ENCODE assay signal across 8 cellular contexts in the genomic region with DNA sequence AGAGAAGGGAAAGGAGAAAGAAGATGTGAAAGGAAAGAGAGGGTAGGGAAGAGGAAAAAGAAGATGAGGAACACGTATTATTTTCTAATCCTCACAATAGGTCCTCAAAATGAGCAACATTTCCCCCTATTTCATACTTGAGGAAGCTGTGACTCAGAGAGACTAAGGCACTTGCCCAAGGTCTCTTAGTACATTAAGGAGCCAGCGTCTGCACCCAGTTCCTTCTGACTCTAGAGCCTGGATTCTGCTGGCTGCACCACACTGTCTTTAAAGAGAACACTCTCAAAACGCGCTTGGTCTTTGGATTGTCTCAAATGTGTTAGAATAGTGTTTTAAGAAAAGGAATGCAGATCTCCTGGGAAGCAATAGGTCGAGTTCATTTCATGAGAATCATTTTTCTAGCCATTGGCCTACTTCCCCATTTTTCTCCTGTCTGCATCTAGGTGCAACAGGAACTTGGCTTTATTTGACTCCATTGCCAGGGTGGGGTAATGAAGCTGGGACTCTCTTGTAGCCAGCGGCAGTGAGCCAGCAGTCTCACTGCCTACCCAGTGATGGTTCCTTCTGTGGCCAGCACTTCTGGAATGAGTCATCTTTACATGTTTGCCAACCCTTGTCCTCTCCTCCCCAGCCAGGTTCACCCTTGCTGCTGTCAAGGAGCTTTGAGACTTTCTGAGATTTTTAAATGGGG.
DNase-seq lines count a peak whose midpoint lies in the region; ATAC-seq, FAIRE-seq and TF ChIP-seq lines count a peak whose summit lies in the region.

No MANE protein-coding gene starts in this region.

- H4K20me1 ChIP-seq in HCT116 (ENCODE audit: insufficient read depth), result no peaks in the 10 kb centered on the region
- H4K20me1 ChIP-seq in Loucy (ENCODE audit: insufficient read depth, low read length, poor library complexity, severe bottlenecking), result peaks cover 6% of the 10 kb centered on the region

- no peak overlapping the region for H3K4me3 ChIP-seq in HCT116 (replicated peaks in 1 of 2; ENCODE audit: low read depth in 1 of 2, low read length in 2 of 2)
- H3K4me3 ChIP-seq in Loucy (ENCODE audit: low read length, poor library complexity, severe bottlenecking), result no peak overlapping the region
- no peak overlapping the region for H3K4me3 ChIP-seq in small intestine (ENCODE audit: low read depth in 1 of 2, low read length in 2 of 2)

- WGBS in small intestine, 3 donors, result 38 to 42% (median 39%) methylated on average over 6 of the region's 6 CpGs

- peaks cover 0 to 4% of the 10 kb centered on the region in 2 experiments; a peak in 1 of 4 replicates for H3K4me1 ChIP-seq in HCT116 (ENCODE audit: control insufficient read depth in 1 of 2, insufficient read depth in 2 of 2, low read length in 2 of 2)
- peaks cover 12% of the 10 kb centered on the region for H3K4me1 ChIP-seq in Loucy (ENCODE audit: insufficient read depth, low read length, poor library complexity, severe bottlenecking)
- H3K4me1 ChIP-seq in small intestine (ENCODE audit: control insufficient read depth in 2 of 2, insufficient read depth in 1 of 2, low read depth in 1 of 2, low read length in 1 of 2), result no peaks in the 10 kb centered on the region

- intact Hi-C loops in HCT116 (cut with micrococcal nuclease) (no loop called here), posterior vena cava (cut with DNase I) (no loop called here)

- RAD21 ChIA-PET in HCT116 (lab: Charles Lee; ENCODE audit: low non-redundant PET in 1 of 2, low total read pairs in 2 of 2, uncharacterized antibody in 2 of 2, unreplicated experiment in 2 of 2), result no interaction called here

- H3K27ac Mint-ChIP-seq in central memory CD8-positive, alpha-beta T cell (ENCODE audit: low read depth), result peak overlapping the region; percentile 53

- H3K9ac ChIP-seq in HCT116 (ENCODE audit: low read length) (no peak overlapping the region), Loucy (ENCODE audit: low read depth, low read length, poor library complexity, severe bottlenecking) (no peak overlapping the region)

- no peaks in the 10 kb centered on the region for H3F3A ChIP-seq in Loucy (ENCODE audit: low read depth)

- peaks cover 19% of the 10 kb centered on the region; the same call in 1 of the 2 replicates for H3K27me3 ChIP-seq in HCT116 (ENCODE audit: insufficient read depth, low read length)
- H3K27me3 ChIP-seq in Loucy (ENCODE audit: insufficient read depth, low read length, poor library complexity, severe bottlenecking), result no peaks in the 10 kb centered on the region
- H3K27me3 ChIP-seq in small intestine (ENCODE audit: control insufficient read depth in 2 of 2, insufficient read depth in 2 of 2, low read length in 2 of 2), result no peaks in the 10 kb centered on the region

- H3K4me2 ChIP-seq in HCT116 (ENCODE audit: low read length) (no peak overlapping the region), Loucy (ENCODE audit: low read depth, low read length, poor library complexity, severe bottlenecking) (peak overlapping the region; percentile 17)

- H3K79me2 ChIP-seq in HCT116 (ENCODE audit: insufficient read depth, low read length) (no peaks in the 10 kb centered on the region), Loucy (ENCODE audit: insufficient read depth, low read length) (peaks cover 46% of the 10 kb centered on the region)

- POLR2A ChIA-PET in HCT116 (lab: Charles Lee), result no interaction called here

- H3K4me3 Mint-ChIP-seq in central memory CD8-positive, alpha-beta T cell, result no peak overlapping the region

- H3K9me2 ChIP-seq in HCT116 (ENCODE audit: insufficient read depth) (no peaks in the 10 kb centered on the region), Loucy (replicated peaks; ENCODE audit: low read depth, low read length) (no peaks in the 10 kb centered on the region)

- H3K9me3 ChIP-seq in HCT116 (ENCODE audit: control insufficient read depth in 1 of 2, insufficient read depth in 1 of 2, low read depth in 1 of 2, low read length in 2 of 2) (no peaks in the 10 kb centered on the region), Loucy (ENCODE audit: insufficient read depth, low read depth, low read length) (no peaks in the 10 kb centered on the region), small intestine (ENCODE audit: control insufficient read depth, low read depth) (no peaks in the 10 kb centered on the region)

- TF ChIP-seq RAD21 in HCT116 (IDR thresholded peaks at IDR 0.05; ENCODE audit: low read depth), result no peak

- peaks cover 60% of the 10 kb centered on the region for H3K36me3 Mint-ChIP-seq in central memory CD8-positive, alpha-beta T cell (ENCODE audit: insufficient read depth)

- TF ChIP-seq POLR2A in HCT116 (IDR thresholded peaks at IDR 0.05; ENCODE audit: borderline replicate concordance, extremely low read depth, insufficient read depth, insufficient read length), result no peak

- ATAC-seq in HCT116, result peak; percentile 38; the same call in 1 of the 2 replicates
- peak; percentile 56 for ATAC-seq in central memory CD8-positive, alpha-beta T cell (replicated peaks; ENCODE audit: extremely low read depth, poor library complexity, severe bottlenecking)

- no peaks in the 10 kb centered on the region for H3K9me3 Mint-ChIP-seq in central memory CD8-positive, alpha-beta T cell

- H3K27me3 Mint-ChIP-seq in central memory CD8-positive, alpha-beta T cell, result no peaks in the 10 kb centered on the region

- TF ChIP-seq CTCF in HCT116 (IDR thresholded peaks at IDR 0.05 in 2 of 3, conservative IDR thresholded peaks at IDR 0.05 in 1 of 3; ENCODE audit: borderline replicate concordance in 1 of 3, insufficient read depth in 1 of 3, low read depth in 2 of 3, low read length in 2 of 3) (no peak), Loucy (conservative IDR thresholded peaks at IDR 0.05; ENCODE audit: low read length) (no peak)

- H2AFZ ChIP-seq in HCT116 (ENCODE audit: low read depth, low read length, poor library complexity, severe bottlenecking) (no peak overlapping the region), Loucy (ENCODE audit: low read length) (no peak overlapping the region)

- FAIRE-seq in small intestine (lab: Jason Lieb, UNC), result no peak

- CTCF ChIA-PET in HCT116 (lab: Charles Lee), result no interaction called here

- no peak overlapping the region for H3K27ac ChIP-seq in HCT116 (ENCODE audit: low read depth, low read length)
- no peak overlapping the region for H3K27ac ChIP-seq in small intestine (ENCODE audit: low read depth in 1 of 2, low read length in 1 of 2)

- H3K4me1 Mint-ChIP-seq in central memory CD8-positive, alpha-beta T cell, result peaks cover 48% of the 10 kb centered on the region

- BruUV-seq in HCT116 (replicated peaks; lab: Mats Ljungman, UMichigan), result no TSS peak

- peak; percentile 38 for DNase-seq in NK-92 treated with Interleukin-12 subunit alpha and Interleukin-12 subunit beta, amount 100 ng/mL, for 24 hours (lab: John Stamatoyannopoulos, UW)
- DNase-seq in NK-92 (lab: John Stamatoyannopoulos, UW; ENCODE audit: unreplicated experiment) (no peak), HCT116 (ENCODE audit: low read depth, low spot score) (no peak), small intestine (peak; percentile 45), posterior vena cava (ENCODE audit: low spot score) (no peak), NCI-H1092 (lab: John Stamatoyannopoulos, UW) (no peak)
- DNase-seq in central memory CD8-positive, alpha-beta T cell (ENCODE audit: low spot score in 2 of 2), result no peak

- H3K36me3 ChIP-seq in HCT116 (ENCODE audit: control insufficient read depth in 1 of 2, insufficient read depth in 2 of 2, low read length in 2 of 2) (no peaks in the 10 kb centered on the region), Loucy (ENCODE audit: insufficient read depth, low read length) (peaks cover 86% of the 10 kb centered on the region), small intestine (ENCODE audit: control insufficient read depth in 2 of 2, insufficient read depth in 2 of 2, low read length in 2 of 2) (no peaks in the 10 kb centered on the region)

TF ChIP-seq in HCT116, 20 proteins besides CTCF, POLR2A, EP300 and RAD21:
- TF ChIP-seq FOSL1 (IDR thresholded peaks at IDR 0.05; ENCODE audit: low read depth), result peak; percentile 9; the same call in 1 of the 2 replicates
- no peak for TF ChIP-seq SP1 (IDR thresholded peaks at IDR 0.05; ENCODE audit: low read depth)
- TF ChIP-seq ZNF274 (IDR thresholded peaks at IDR 0.05; ENCODE audit: low read depth, low read length), result no peak
- TF ChIP-seq, protein P1, sequence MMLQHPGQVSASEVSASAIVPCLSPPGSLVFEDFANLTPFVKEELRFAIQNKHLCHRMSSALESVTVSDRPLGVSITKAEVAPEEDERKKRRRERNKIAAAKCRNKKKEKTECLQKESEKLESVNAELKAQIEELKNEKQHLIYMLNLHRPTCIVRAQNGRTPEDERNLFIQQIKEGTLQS (IDR thresholded peaks at IDR 0.05), result no peak
- no peak for TF ChIP-seq ZFX (IDR thresholded peaks at IDR 0.05)
- TF ChIP-seq JUND (IDR thresholded peaks at IDR 0.05), result no peak

Comparison
In these comparisons a context has a peak if more than half of its experiments do, and no peak if none do; other contexts are left out.
1. DNase-seq: peak in NK-92 treated with Interleukin-12 subunit alpha and Interleukin-12 subunit beta, amount 100 ng/mL, for 24 hours (single experiment) and small intestine (single experiment); none in NK-92 (single experiment), HCT116 (single experiment), central memory CD8-positive, alpha-beta T cell (0 of 2), posterior vena cava (single experiment) and NCI-H1092 (single experiment).